In genomic region chr9:98099898-98100297, GRCh38 we compare ENCODE assay signal across 12 cellular contexts. TPM values are rescaled to one million over a fixed set of nuclear protein-coding genes. Genes with fewer than 3 reads are reported as not detected.
A peak's percentile ranks its signal among the peaks of the same experiment; 100 is the strongest.
DNase-seq lines count a peak whose midpoint lies in the region; ATAC-seq and TF ChIP-seq lines count a peak whose summit lies in the region.
"Had no signal": no experiment of that assay in that cellular context is flagged by ENCODE, and none has a peak within 500 bp of the region (broad histone marks: within the 10 kb centered on the region; RNA-seq: fewer than 3 reads in every experiment).

No MANE protein-coding gene starts in this region.

- peak overlapping the region; percentile 11 for H3K4me3 ChIP-seq in LNCaP clone FGC (ENCODE audit: low read depth, low read length)

- peak; percentile 42 for DNase-seq in NCI-H1092 treated with DMSO at 0.1 percent for 48 hours (lab: John Stamatoyannopoulos, UW)
- DNase-seq in NCI-H1092 (lab: John Stamatoyannopoulos, UW) = no peak
- DNase-seq in LNCaP clone FGC (ENCODE audit: low read depth) = peak; percentile 94
- no peak for DNase-seq in activated T-helper 1 cell treated with anti-CD3 and anti-CD28 coated beads, Interleukin-12 subunit alpha, Interleukin-12 subunit beta, Interleukin-2, Interleukin-4 antibody, amounts not matched to agents 30 ng/mL and 10 ng/mL and 1 ng/mL, durations not matched to agents 14 hours and 24 hours and 36 hours (ENCODE audit: low spot score)
- DNase-seq in naive B cell = no peak
- no peak for DNase-seq in NCI-H2081 (lab: John Stamatoyannopoulos, UW)
- DNase-seq in NCI-H2227 (lab: John Stamatoyannopoulos, UW; ENCODE audit: unreplicated experiment) = no peak
- DNase-seq: foreskin fibroblast, MV-4-11, SHP77 had no signal

- TF ChIP-seq POLR2A in GM18505 (IDR thresholded peaks at IDR 0.05; ENCODE audit: borderline replicate concordance, extremely low read depth, insufficient read depth, insufficient read length) = no peak

- peak overlapping the region; percentile 81 for H3K27ac Mint-ChIP-seq in activated T-helper 1 cell treated with anti-CD3 and anti-CD28 coated beads, Interleukin-12 subunit alpha, Interleukin-12 subunit beta, Interleukin-2, Interleukin-4 antibody, amounts not matched to agents 30 ng/mL and 10 ng/mL and 1 ng/mL, durations not matched to agents 14 hours and 24 hours and 36 hours
- H3K27ac Mint-ChIP-seq in naive B cell = peak overlapping the region in 5 of 6 donors; percentile 35 to 92 (median 69)

- TF ChIP-seq CTCF in LNCaP clone FGC (IDR thresholded peaks at IDR 0.05; ENCODE audit: control insufficient read depth, extremely low read depth, insufficient read depth) = no peak

- peak overlapping the region; percentile 56 for H3K4me3 Mint-ChIP-seq in activated T-helper 1 cell treated with anti-CD3 and anti-CD28 coated beads, Interleukin-12 subunit alpha, Interleukin-12 subunit beta, Interleukin-2, Interleukin-4 antibody, amounts not matched to agents 30 ng/mL and 10 ng/mL and 1 ng/mL, durations not matched to agents 14 hours and 24 hours and 36 hours
- peak overlapping the region in 5 of 8 donors; percentile 12 to 57 (median 32) for H3K4me3 Mint-ChIP-seq in naive B cell

- H3K9me3 Mint-ChIP-seq in activated T-helper 1 cell treated with anti-CD3 and anti-CD28 coated beads, Interleukin-12 subunit alpha, Interleukin-12 subunit beta, Interleukin-2, Interleukin-4 antibody, amounts not matched to agents 30 ng/mL and 10 ng/mL and 1 ng/mL, durations not matched to agents 14 hours and 24 hours and 36 hours = no peaks in the 10 kb centered on the region
- H3K9me3 Mint-ChIP-seq in naive B cell = peaks cover 0 to 1% (median 0%) of the 10 kb centered on the region in 7 donors

- H3K27me3 Mint-ChIP-seq in activated T-helper 1 cell treated with anti-CD3 and anti-CD28 coated beads, Interleukin-12 subunit alpha, Interleukin-12 subunit beta, Interleukin-2, Interleukin-4 antibody, amounts not matched to agents 30 ng/mL and 10 ng/mL and 1 ng/mL, durations not matched to agents 14 hours and 24 hours and 36 hours (ENCODE audit: insufficient read depth) = no peaks in the 10 kb centered on the region
- H3K27me3 Mint-ChIP-seq in naive B cell = no peaks in the 10 kb centered on the region

- intact Hi-C loops in activated T-helper 1 cell treated with anti-CD3 and anti-CD28 coated beads, Interleukin-12 subunit alpha, Interleukin-12 subunit beta, Interleukin-2, Interleukin-4 antibody, amounts not matched to agents 30 ng/mL and 10 ng/mL and 1 ng/mL, durations not matched to agents 14 hours and 24 hours and 36 hours (cut with micrococcal nuclease) = loop anchor here (5.0 to 10.0 kb wide), 2 partner anchors 118 to 465 kb away; partner anchors contain the start of genes ANP32B, NCBP1 and TSTD2

- no peak for ATAC-seq in naive B cell (ENCODE audit: low read depth in 2 of 2)
- no peak for ATAC-seq in GM18505 (IDR thresholded peaks at IDR 0.05; ENCODE audit: unreplicated experiment)
- ATAC-seq: HCT116 had no signal

- peaks cover 33% of the 10 kb centered on the region for H3K36me3 Mint-ChIP-seq in activated T-helper 1 cell treated with anti-CD3 and anti-CD28 coated beads, Interleukin-12 subunit alpha, Interleukin-12 subunit beta, Interleukin-2, Interleukin-4 antibody, amounts not matched to agents 30 ng/mL and 10 ng/mL and 1 ng/mL, durations not matched to agents 14 hours and 24 hours and 36 hours (ENCODE audit: low read depth)
- H3K36me3 Mint-ChIP-seq in naive B cell = peaks cover 11 to 21% of the 10 kb centered on the region in 2 donors

- H3K4me1 Mint-ChIP-seq in activated T-helper 1 cell treated with anti-CD3 and anti-CD28 coated beads, Interleukin-12 subunit alpha, Interleukin-12 subunit beta, Interleukin-2, Interleukin-4 antibody, amounts not matched to agents 30 ng/mL and 10 ng/mL and 1 ng/mL, durations not matched to agents 14 hours and 24 hours and 36 hours (ENCODE audit: low read depth) = peaks cover 83% of the 10 kb centered on the region
- peaks cover 35 to 80% (median 43%) of the 10 kb centered on the region in 3 donors for H3K4me1 Mint-ChIP-seq in naive B cell

RNA-seq across cellular contexts. Expression of gene TRIM14, which starts 19.1 kb away (rescaled TPM):
- total RNA-seq in activated T-helper 1 cell treated with anti-CD3 and anti-CD28 coated beads, Interleukin-12 subunit alpha, Interleukin-12 subunit beta, Interleukin-2, Interleukin-4 antibody, amounts not matched to agents 30 ng/mL and 10 ng/mL and 1 ng/mL, durations not matched to agents 14 hours and 24 hours and 36 hours = 41.7 and 42.0 TPM in 2 replicates
- 10 to 100 TPM; 16.3 to 36.5 (median 20.4) TPM for polyA plus RNA-seq in naive B cell (ENCODE audit: low read depth in 6 of 6)

RNA-seq across cellular contexts. Expression of gene NANS, which starts 43.4 kb away (rescaled TPM):
- total RNA-seq in activated T-helper 1 cell treated with anti-CD3 and anti-CD28 coated beads, Interleukin-12 subunit alpha, Interleukin-12 subunit beta, Interleukin-2, Interleukin-4 antibody, amounts not matched to agents 30 ng/mL and 10 ng/mL and 1 ng/mL, durations not matched to agents 14 hours and 24 hours and 36 hours = 54.4 and 55.5 TPM in 2 replicates
- 10 to 100 TPM; 18.8 to 41.2 (median 29.5) TPM for polyA plus RNA-seq in naive B cell (ENCODE audit: low read depth in 6 of 6)

Comparison
In these comparisons a context has a peak if more than half of its experiments do, and no peak if none do; other contexts are left out.
1. DNase-seq: peak in NCI-H1092 treated with DMSO at 0.1 percent for 48 hours (single experiment) and LNCaP clone FGC (single experiment); none in NCI-H1092 (single experiment), activated T-helper 1 cell treated with anti-CD3 and anti-CD28 coated beads, Interleukin-12 subunit alpha, Interleukin-12 subunit beta, Interleukin-2, Interleukin-4 antibody, amounts not matched to agents 30 ng/mL and 10 ng/mL and 1 ng/mL, durations not matched to agents 14 hours and 24 hours and 36 hours (single experiment), naive B cell (single experiment), NCI-H2081 (0 of 2) and NCI-H2227 (single experiment).